Comparison of ENCODE assay signal across 26 cellular contexts in genomic region chr3:42143440-42143839, GRCh38.
"Had no signal": no experiment of that assay in that cellular context is flagged by ENCODE, and none has a peak within 500 bp of the region (broad histone marks: within the 10 kb centered on the region; RNA-seq: fewer than 3 reads in every experiment).

No MANE protein-coding gene starts in this region.

- H3K4me3 Mint-ChIP-seq: naive thymus-derived CD4-positive, alpha-beta T cell; natural killer cell treated with Interleukin-12 subunit alpha and Interleukin-12 subunit beta and Interleukin-15 and Interleukin-18, amount 100 ng/mL, for 72 hours; stimulated activated effector memory CD8-positive, alpha-beta T cell treated with anti-CD3 and anti-CD28 coated beads, Interleukin-12 subunit alpha, Interleukin-12 subunit beta, amount 100 ng/mL, for 72 hours; stimulated activated naive CD8-positive, alpha-beta T cell treated with anti-CD3 and anti-CD28 coated beads, Interleukin-15, Interleukin-2, amounts not matched to agents 100 ng/mL and 50 ng/mL, for 24 hours had no signal

- H3K4me3 ChIP-seq: left ventricle myocardium inferior, lung, mucosa of descending colon, ovary, spleen, suprapubic skin, thoracic aorta, tibial artery, upper lobe of right lung had no signal

- ATAC-seq: mucosa of descending colon; naive thymus-derived CD4-positive, alpha-beta T cell; natural killer cell treated with Interleukin-12 subunit alpha and Interleukin-12 subunit beta and Interleukin-15 and Interleukin-18, amount 100 ng/mL, for 72 hours; right cardiac atrium; sciatic nerve; stimulated activated effector memory CD8-positive, alpha-beta T cell treated with anti-CD3 and anti-CD28 coated beads, Interleukin-12 subunit alpha, Interleukin-12 subunit beta, amount 100 ng/mL, for 72 hours; upper lobe of right lung had no signal

- H3K36me3 ChIP-seq: left ventricle myocardium inferior, ovary, suprapubic skin, upper lobe of right lung had no signal

- H3K9me3 ChIP-seq: left ventricle myocardium inferior, mucosa of descending colon, ovary, spleen, suprapubic skin, thoracic aorta, tibial artery, upper lobe of right lung had no signal

- DNase-seq: hypothalamus; islet precursor cell; left ventricle myocardium inferior; mesendoderm; midbrain; mucosa of descending colon; naive thymus-derived CD4-positive, alpha-beta T cell; ovary; retina; right cardiac atrium; small intestine; spleen; stimulated activated CD4-positive, alpha-beta T cell treated with anti-CD3 and anti-CD28 coated beads, Interleukin-4, amount 100 ng/mL, for 24 hours; stimulated activated naive CD4-positive, alpha-beta T cell; tibial artery; trophoblast cell; upper lobe of right lung had no signal

- FAIRE-seq: small intestine, urothelium cell line had no signal

- H3K27me3 ChIP-seq: ovary, spleen, suprapubic skin, tibial artery, upper lobe of right lung had no signal

- H3K4me1 ChIP-seq: suprapubic skin, tibial artery, upper lobe of right lung had no signal

- H3K27me3 Mint-ChIP-seq: naive thymus-derived CD4-positive, alpha-beta T cell; natural killer cell treated with Interleukin-12 subunit alpha and Interleukin-12 subunit beta and Interleukin-15 and Interleukin-18, amount 100 ng/mL, for 72 hours; progenitor cell of endocrine pancreas; stimulated activated naive CD8-positive, alpha-beta T cell treated with anti-CD3 and anti-CD28 coated beads, Interleukin-15, Interleukin-2, amounts not matched to agents 100 ng/mL and 50 ng/mL, for 24 hours had no signal

- H3K36me3 Mint-ChIP-seq: natural killer cell treated with Interleukin-12 subunit alpha and Interleukin-12 subunit beta and Interleukin-15 and Interleukin-18, amount 100 ng/mL, for 72 hours had no signal

- H3K27ac ChIP-seq: left ventricle myocardium inferior, ovary, spleen, suprapubic skin, thoracic aorta, tibial artery, upper lobe of right lung had no signal

- H3K9me3 Mint-ChIP-seq: naive thymus-derived CD4-positive, alpha-beta T cell; natural killer cell treated with Interleukin-12 subunit alpha and Interleukin-12 subunit beta and Interleukin-15 and Interleukin-18, amount 100 ng/mL, for 72 hours; stimulated activated effector memory CD8-positive, alpha-beta T cell treated with anti-CD3 and anti-CD28 coated beads, Interleukin-12 subunit alpha, Interleukin-12 subunit beta, amount 100 ng/mL, for 72 hours; stimulated activated naive CD8-positive, alpha-beta T cell treated with anti-CD3 and anti-CD28 coated beads, Interleukin-15, Interleukin-2, amounts not matched to agents 100 ng/mL and 50 ng/mL, for 24 hours had no signal

- H3K27ac Mint-ChIP-seq: natural killer cell treated with Interleukin-12 subunit alpha and Interleukin-12 subunit beta and Interleukin-15 and Interleukin-18, amount 100 ng/mL, for 72 hours; progenitor cell of endocrine pancreas; stimulated activated effector memory CD8-positive, alpha-beta T cell treated with anti-CD3 and anti-CD28 coated beads, Interleukin-12 subunit alpha, Interleukin-12 subunit beta, amount 100 ng/mL, for 72 hours; stimulated activated naive CD8-positive, alpha-beta T cell treated with anti-CD3 and anti-CD28 coated beads, Interleukin-15, Interleukin-2, amounts not matched to agents 100 ng/mL and 50 ng/mL, for 24 hours had no signal
